23 cellular contexts compared by ENCODE assay signal in the genomic region with DNA sequence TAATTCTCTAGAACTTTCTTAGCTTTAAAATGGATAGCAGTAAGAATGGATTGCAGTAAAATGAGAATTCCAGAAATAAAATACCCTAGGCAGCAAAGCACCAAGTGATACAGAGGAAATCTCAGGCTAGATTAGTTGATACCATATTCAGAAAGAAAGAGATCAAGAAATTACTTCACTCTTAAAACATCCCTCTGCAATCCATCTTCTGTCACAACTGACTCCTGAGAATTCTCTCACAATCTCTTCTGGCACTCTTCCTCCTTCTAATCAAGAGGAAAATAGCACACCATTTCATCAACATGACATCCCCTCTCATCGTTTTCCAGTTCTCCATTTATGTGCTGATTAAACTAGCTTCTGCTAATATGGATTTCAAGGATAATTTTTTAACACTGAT. TPM values are rescaled to one million over a fixed set of nuclear protein-coding genes. Genes with fewer than 3 reads are reported as not detected.
DNase-seq lines count a peak whose midpoint lies in the region; ATAC-seq and TF ChIP-seq lines count a peak whose summit lies in the region.
"Had no signal": no experiment of that assay in that cellular context is flagged by ENCODE, and none has a peak within 500 bp of the region (broad histone marks: within the 10 kb centered on the region; RNA-seq: fewer than 3 reads in every experiment).

No MANE protein-coding gene starts in this region.

- H2BK120ac ChIP-seq in mesenchymal stem cell (ENCODE audit: low read depth, low read length), result no peak overlapping the region

- H3K27me3 ChIP-seq in fibroblast of lung (ENCODE audit: control insufficient read depth, insufficient read depth, low read length) (no peaks in the 10 kb centered on the region), mesenchymal stem cell (ENCODE audit: control insufficient read depth in 1 of 2, insufficient read depth in 1 of 2, low read length in 2 of 2) (no peaks in the 10 kb centered on the region)
- no peaks in the 10 kb centered on the region for H3K27me3 ChIP-seq in naive thymus-derived CD4-positive, alpha-beta T cell (ENCODE audit: control insufficient read depth in 2 of 2, insufficient read depth in 2 of 2, low read length in 2 of 2)
- H3K27me3 ChIP-seq: SJSA1 had no signal

- no peak overlapping the region for H3K27ac Mint-ChIP-seq in naive thymus-derived CD4-positive, alpha-beta T cell
- H3K27ac Mint-ChIP-seq: activated naive CD4-positive, alpha-beta T cell treated with anti-CD3 and anti-CD28 coated beads, Interleukin-2, amount 50 U/mL, for 72 hours; CD4-positive, alpha-beta T cell; IgD-negative memory B cell had no signal

- no peaks in the 10 kb centered on the region for H3K79me2 ChIP-seq in fibroblast of lung (ENCODE audit: control insufficient read depth, insufficient read depth, low read length)

- H4K8ac ChIP-seq in mesenchymal stem cell (ENCODE audit: low read length), result no peak overlapping the region

- H3K4me3 Mint-ChIP-seq in naive thymus-derived CD4-positive, alpha-beta T cell, result no peak overlapping the region
- H3K4me3 Mint-ChIP-seq: CD4-positive, alpha-beta T cell; IgD-negative memory B cell had no signal

- CTCF ChIA-PET in naive thymus-derived CD4-positive, alpha-beta T cell (lab: Charles Lee), result no interaction called here

- no peaks in the 10 kb centered on the region for H4K20me1 ChIP-seq in fibroblast of lung (ENCODE audit: control insufficient read depth, extremely low read depth, insufficient read depth, low read length)

- H3K23ac ChIP-seq in mesenchymal stem cell (ENCODE audit: low read length in 2 of 2), result no peak overlapping the region

- H4K91ac ChIP-seq in mesenchymal stem cell (ENCODE audit: low read length), result no peak overlapping the region

- H3K18ac ChIP-seq in mesenchymal stem cell (ENCODE audit: low read depth in 1 of 2, low read length in 2 of 2), result no peak overlapping the region

- H3K36me3 ChIP-seq in fibroblast of lung (ENCODE audit: control insufficient read depth, insufficient read depth, low read length) (no peaks in the 10 kb centered on the region), mesenchymal stem cell (ENCODE audit: control insufficient read depth in 1 of 2, insufficient read depth in 2 of 2, low read depth in 1 of 2, low read length in 2 of 2) (no peaks in the 10 kb centered on the region)
- no peaks in the 10 kb centered on the region for H3K36me3 ChIP-seq in naive thymus-derived CD4-positive, alpha-beta T cell (ENCODE audit: control insufficient read depth in 2 of 3, insufficient read depth in 3 of 3, low read length in 3 of 3)
- H3K36me3 ChIP-seq: SJSA1 had no signal

- H3K4me2 ChIP-seq in fibroblast of lung (ENCODE audit: extremely low read depth, insufficient read depth, low read length) (no peak overlapping the region), mesenchymal stem cell (ENCODE audit: low read length, poor library complexity, severe bottlenecking) (no peak overlapping the region)

- no peak overlapping the region for H2BK5ac ChIP-seq in mesenchymal stem cell (ENCODE audit: low read depth, low read length, poor library complexity, severe bottlenecking)

- H3K9me3 Mint-ChIP-seq in naive thymus-derived CD4-positive, alpha-beta T cell, result no peaks in the 10 kb centered on the region
- H3K9me3 Mint-ChIP-seq: activated naive CD4-positive, alpha-beta T cell treated with anti-CD3 and anti-CD28 coated beads, Interleukin-2, amount 50 U/mL, for 72 hours; CD4-positive, alpha-beta T cell; IgD-negative memory B cell had no signal

- no peak overlapping the region for H2BK15ac ChIP-seq in mesenchymal stem cell (ENCODE audit: low read depth, poor library complexity, severe bottlenecking)

- H3K4me1 ChIP-seq in fibroblast of lung (ENCODE audit: control insufficient read depth, extremely low read depth, insufficient read depth, low read length) (no peaks in the 10 kb centered on the region), mesenchymal stem cell (ENCODE audit: control insufficient read depth, insufficient read depth, low read depth, low read length) (no peaks in the 10 kb centered on the region)
- no peaks in the 10 kb centered on the region for H3K4me1 ChIP-seq in naive thymus-derived CD4-positive, alpha-beta T cell (ENCODE audit: control insufficient read depth in 2 of 2, insufficient read depth in 2 of 2, low read length in 2 of 2)
- H3K4me1 ChIP-seq: SJSA1 had no signal

- POLR2A ChIA-PET in naive thymus-derived CD4-positive, alpha-beta T cell (lab: Charles Lee), result no interaction called here

- intact Hi-C loops in naive thymus-derived CD4-positive, alpha-beta T cell (cut with micrococcal nuclease), result no loop called here

- H3K36me3 Mint-ChIP-seq in naive thymus-derived CD4-positive, alpha-beta T cell, result no peaks in the 10 kb centered on the region
- H3K36me3 Mint-ChIP-seq: activated naive CD4-positive, alpha-beta T cell treated with anti-CD3 and anti-CD28 coated beads, Interleukin-2, amount 50 U/mL, for 72 hours; IgD-negative memory B cell had no signal

- H3K27ac ChIP-seq in fibroblast of lung (ENCODE audit: insufficient read depth, low read length) (no peak overlapping the region), mesenchymal stem cell (ENCODE audit: low read length, poor library complexity, severe bottlenecking) (no peak overlapping the region)
- H3K27ac ChIP-seq in naive thymus-derived CD4-positive, alpha-beta T cell (ENCODE audit: low read depth, low read length), result no peak overlapping the region
- H3K27ac ChIP-seq: SJSA1 had no signal

- H3K4me1 Mint-ChIP-seq in naive thymus-derived CD4-positive, alpha-beta T cell, result peaks cover 0 to 13% (median 4%) of the 10 kb centered on the region in 7 donors

- H3K14ac ChIP-seq in mesenchymal stem cell (ENCODE audit: low read length in 2 of 2), result no peak overlapping the region

- no CpG with 5 or more reads among the region's 1 CpG for WGBS in mesenchymal stem cell

- no peak overlapping the region for H3K4ac ChIP-seq in mesenchymal stem cell (ENCODE audit: low read depth in 1 of 2, low read length in 2 of 2)

- no peaks in the 10 kb centered on the region for H3K79me1 ChIP-seq in mesenchymal stem cell (replicated peaks; ENCODE audit: low read length, poor library complexity, severe bottlenecking)

- no peak overlapping the region for H2AFZ ChIP-seq in fibroblast of lung (ENCODE audit: low read length)
- H2AFZ ChIP-seq in mesenchymal stem cell (ENCODE audit: low read depth, low read length), result no peak overlapping the region

- H3K9ac ChIP-seq in fibroblast of lung (ENCODE audit: insufficient read depth, low read length), result no peak overlapping the region
- no peak overlapping the region for H3K9ac ChIP-seq in mesenchymal stem cell (ENCODE audit: low read length)

- peak; percentile 86 for ATAC-seq in SK-N-SH treated with all-trans-retinoic acid at 6 μM for 48 hours
- no peak for ATAC-seq in HG02623 (IDR thresholded peaks at IDR 0.05; ENCODE audit: unreplicated experiment)
- no peak for ATAC-seq in naive thymus-derived CD4-positive, alpha-beta T cell
- ATAC-seq in HG03439 (IDR thresholded peaks at IDR 0.05; ENCODE audit: unreplicated experiment), result no peak
- ATAC-seq: activated naive CD4-positive, alpha-beta T cell treated with anti-CD3 and anti-CD28 coated beads, Interleukin-2, amount 50 U/mL, for 72 hours; mucosa of descending colon had no signal

- H2AK5ac ChIP-seq in mesenchymal stem cell (ENCODE audit: low read length, severe bottlenecking), result no peak overlapping the region

- no peak overlapping the region for H2BK12ac ChIP-seq in mesenchymal stem cell (ENCODE audit: low read length in 2 of 2)

- H3K4me3 ChIP-seq in fibroblast of lung (replicated peaks in 1 of 4; ENCODE audit: control extremely low read depth in 1 of 4, insufficient read depth in 1 of 4, low read depth in 3 of 4, low read length in 4 of 4) (no peak overlapping the region), mesenchymal stem cell (ENCODE audit: insufficient read depth in 1 of 2, low read depth in 1 of 2, low read length in 2 of 2) (no peak overlapping the region)
- H3K4me3 ChIP-seq in naive thymus-derived CD4-positive, alpha-beta T cell (ENCODE audit: low read length), result no peak overlapping the region
- H3K4me3 ChIP-seq: mucosa of descending colon, SJSA1 had no signal

- DNase-seq in A172 (ENCODE audit: low spot score) (peak; percentile 72), fibroblast of lung (ENCODE audit: low read depth in 2 of 2) (peak; percentile 71 to 90), mesenchymal stem cell (peak; percentile 55), hypothalamus (lab: John Stamatoyannopoulos, UW) (no peak)
- no peak for DNase-seq in naive thymus-derived CD4-positive, alpha-beta T cell
- DNase-seq: activated CD4-positive, alpha-beta T cell treated with anti-CD3 and anti-CD28 coated beads for 4 hours; CD4-positive, alpha-beta T cell; cerebellar nuclear complex; DMS53; islet precursor cell; mucosa of descending colon; NCI-H2081; NCI-H526; OCI-M1; posterior cingulate gyrus; stimulated activated CD4-positive, alpha-beta T cell treated with anti-CD3 and anti-CD28 coated beads, Interleukin-12 subunit alpha, Interleukin-12 subunit beta, amount 100 ng/mL, for 4 hours; stimulated activated naive CD4-positive, alpha-beta T cell had no signal

- H3K9me3 ChIP-seq in fibroblast of lung (ENCODE audit: control insufficient read depth, insufficient read depth, low read depth, low read length) (no peaks in the 10 kb centered on the region), mesenchymal stem cell (ENCODE audit: control insufficient read depth, low read length) (no peaks in the 10 kb centered on the region)
- H3K9me3 ChIP-seq in naive thymus-derived CD4-positive, alpha-beta T cell (ENCODE audit: control insufficient read depth in 2 of 3, low read length in 3 of 3), result no peaks in the 10 kb centered on the region
- H3K9me3 ChIP-seq: mucosa of descending colon, SJSA1 had no signal

- no peak for TF ChIP-seq CTCF in fibroblast of lung (conservative IDR thresholded peaks at IDR 0.05 in 1 of 2, IDR thresholded peaks at IDR 0.05 in 1 of 2; ENCODE audit: low read depth in 1 of 2, low read length in 2 of 2)

- H3K27me3 Mint-ChIP-seq in naive thymus-derived CD4-positive, alpha-beta T cell, result peaks cover 0 to 24% (median 7%) of the 10 kb centered on the region in 5 donors

TF ChIP-seq in SK-N-SH treated with all-trans-retinoic acid at 6 μM for 48 hours, 23 proteins besides CTCF, POLR2A, EP300 and RAD21 (continues in another document):
- TF ChIP-seq ZNF70 (CRISPR knock-in tag; IDR thresholded peaks at IDR 0.05), result no peak
- peak; percentile 92 for TF ChIP-seq ISL1 (CRISPR knock-in tag; IDR thresholded peaks at IDR 0.05)

RNA-seq across cellular contexts. Expression of gene LAMB1, which starts 42.2 kb away (rescaled TPM):
- 133 and 151 TPM in 2 replicates for total RNA-seq in A172 (2014; rRNA removed; shearing (Covaris generic))
- total RNA-seq in fibroblast of lung, result 440 and 516 TPM in 2 replicates
- 136 and 428 TPM in 2 replicates for polyA plus RNA-seq in fibroblast of lung
- polyA plus RNA-seq in fibroblast of lung (2012), result 196 and 578 TPM in 2 replicates
- 977 and 1,802 TPM in 2 replicates for polyA minus RNA-seq in fibroblast of lung (ENCODE audit: low replicate concordance)
- 509 TPM for polyA plus RNA-seq in mesenchymal stem cell (2013, experiment 1 of 2)
- 467 TPM for polyA plus RNA-seq in mesenchymal stem cell (2013, experiment 2 of 2)
- total RNA-seq in naive thymus-derived CD4-positive, alpha-beta T cell, result not detected
- under 1 TPM; 0.65 to 0.82 TPM for polyA plus RNA-seq in naive thymus-derived CD4-positive, alpha-beta T cell
- total RNA-seq: CD4-positive, alpha-beta T cell had no signal
- polyA plus RNA-seq: IgD-negative memory B cell had no signal

Comparison
In these comparisons a context has a peak if more than half of its experiments do, and no peak if none do; other contexts are left out.
1. DNase-seq: peak in A172 (single experiment), fibroblast of lung (2 of 2) and mesenchymal stem cell (single experiment); none in hypothalamus (0 of 51) and naive thymus-derived CD4-positive, alpha-beta T cell (0 of 9).
2. RNA of gene LAMB1, which starts 42.2 kb away (total RNA-seq): 440 to 516 TPM in fibroblast of lung and 133 to 151 TPM in A172; not detected in naive thymus-derived CD4-positive, alpha-beta T cell; every median in the first group is over 100 times any median in the second.